In genomic region chr4:1172228-1172851, GRCh38 we compare ENCODE assay signal across 9 cellular contexts. TPM values are rescaled to one million over a fixed set of nuclear protein-coding genes. Genes with fewer than 3 reads are reported as not detected.
DNase-seq lines count a peak whose midpoint lies in the region; ATAC-seq and TF ChIP-seq lines count a peak whose summit lies in the region.
"Had no signal": no experiment of that assay in that cellular context is flagged by ENCODE, and none has a peak within 500 bp of the region (broad histone marks: within the 10 kb centered on the region; RNA-seq: fewer than 3 reads in every experiment).

Gene SPON2 (minus strand): TSS chr4:1172583.

- no peak for ATAC-seq in T-cell (replicated peaks in 1 of 4)

- peak within 1 kb of the TSS; percentile 53 for H3K4me3 ChIP-seq in fibroblast of the aortic adventitia (ENCODE audit: low read depth, low read length)

- no peaks in the 10 kb centered on the region for H3K9me3 Mint-ChIP-seq in T-cell
- no peaks in the 10 kb centered on the region for H3K9me3 Mint-ChIP-seq in nephron progenitor cell

- H3K4me1 Mint-ChIP-seq in T-cell (peaks cover 18 to 33% (median 26%) of the 10 kb centered on the region in 3 donors), nephron progenitor cell (peaks cover 18% of the 10 kb centered on the region)

- POLR2A ChIA-PET in T-cell (lab: Charles Lee) = no interaction called here

- H3K27me3 Mint-ChIP-seq in T-cell (peaks cover 6 to 20% of the 10 kb centered on the region in 2 donors), nephron progenitor cell (ENCODE audit: low read depth, poor library complexity) (peaks cover 84% of the 10 kb centered on the region)

- no peaks in the 10 kb centered on the region for H3K36me3 Mint-ChIP-seq in T-cell
- no peaks in the 10 kb centered on the region for H3K36me3 Mint-ChIP-seq in nephron progenitor cell (ENCODE audit: low read depth)

- peak; percentile 57 for DNase-seq in AG20443 (ENCODE audit: low spot score)
- peak in 1 of 34 experiments; percentile 24 for DNase-seq in T-cell
- no peak for DNase-seq in fibroblast of the aortic adventitia (ENCODE audit: low read depth)
- DNase-seq in nephron progenitor cell = peak; percentile 45
- DNase-seq in SIG-M5 treated with dmso at 0.1 percent for 504 hours (lab: John Stamatoyannopoulos, UW; ENCODE audit: unreplicated experiment) = no peak
- DNase-seq in stimulated activated CD4-positive, alpha-beta T cell treated with anti-CD3 and anti-CD28 coated beads, Interleukin-15, amount 100 ng/mL, for 24 hours = no peak
- DNase-seq in Ammon's horn (ENCODE audit: low spot score) = no peak
- no peak for DNase-seq in NCI-H526 treated with DMSO at 0.1 percent for 48 hours (lab: John Stamatoyannopoulos, UW)
- DNase-seq: NCI-H446 treated with DMSO at 0.1 percent for 48 hours had no signal

- CTCF ChIA-PET in T-cell (lab: Charles Lee) = interaction anchor here in 1 of 2 donors (0.5 kb wide), 1 partner anchor 12 kb away, joined by 5 read pairs; no protein-coding TSS in a partner anchor

- TF ChIP-seq CTCF in fibroblast of the aortic adventitia (IDR thresholded peaks at IDR 0.05; ENCODE audit: insufficient read depth, low read length) (no peak), nephron progenitor cell (IDR thresholded peaks at IDR 0.05) (no peak)

- peak within 1 kb of the TSS; percentile 36 to 73 (median 64) for H3K4me3 Mint-ChIP-seq in T-cell
- peak within 1 kb of the TSS; percentile 58 for H3K4me3 Mint-ChIP-seq in nephron progenitor cell

- H3K27ac Mint-ChIP-seq in T-cell (no peak within 1 kb of the TSS), nephron progenitor cell (peak within 1 kb of the TSS; percentile 51)

RNA-seq across cellular contexts. Expression of gene SPON2, which starts in this region (rescaled TPM):
- 10 to 100 TPM; 13.6 to 39.8 (median 18.9) TPM for total RNA-seq in T-cell
- 21.1 and 409 TPM in 2 replicates for total RNA-seq in fibroblast of the aortic adventitia (ENCODE audit: low replicate concordance)

Comparison
In these comparisons a context has a peak if more than half of its experiments do, and no peak if none do; other contexts are left out.
1. DNase-seq: peak in AG20443 (single experiment) and nephron progenitor cell (single experiment); none in fibroblast of the aortic adventitia (single experiment), SIG-M5 treated with dmso at 0.1 percent for 504 hours (single experiment), stimulated activated CD4-positive, alpha-beta T cell treated with anti-CD3 and anti-CD28 coated beads, Interleukin-15, amount 100 ng/mL, for 24 hours (single experiment), Ammon's horn (single experiment) and NCI-H526 treated with DMSO at 0.1 percent for 48 hours (single experiment).